1 cellular context compared by ENCODE assay signal in the genomic region with DNA sequence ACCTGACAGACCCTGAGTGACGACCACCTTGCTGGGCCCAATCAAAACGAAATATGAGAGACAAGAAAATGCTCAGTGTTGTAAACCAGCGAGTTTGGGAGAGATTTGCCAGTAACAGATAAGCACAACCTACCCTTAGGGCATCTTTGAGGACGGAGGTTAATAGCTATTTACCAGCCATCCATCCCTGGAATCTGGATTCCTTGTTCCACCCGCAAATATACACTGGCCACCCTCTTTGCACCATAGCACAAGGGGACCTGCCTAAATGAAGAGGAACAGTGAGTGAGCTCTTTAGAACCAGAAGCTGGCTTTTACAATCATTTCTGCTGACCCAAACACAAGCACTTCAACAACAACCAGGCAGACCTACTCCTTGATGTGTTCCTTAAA.
TF ChIP-seq lines count a peak whose summit lies in the region.

No MANE protein-coding gene starts in this region.

TF ChIP-seq in K562, 482 proteins besides CTCF, POLR2A, EP300 and RAD21 (continued from another document):
- 0 out of 2 replicates have a peak, but pooled peaks have one; percentile 5 for TF ChIP-seq ARID4B (CRISPR knock-in tag; IDR thresholded peaks at IDR 0.05)
- TF ChIP-seq TGIF2 (CRISPR knock-in tag; IDR thresholded peaks at IDR 0.05), result 0 out of 2 replicates have a peak, but pooled peaks have one; percentile 30
- no peak for TF ChIP-seq CHD7 (IDR thresholded peaks at IDR 0.05; ENCODE audit: low read depth, low read length)
- TF ChIP-seq ZNF224 (CRISPR knock-in tag; IDR thresholded peaks at IDR 0.05), result no peak
- no peak for TF ChIP-seq ELK1 (CRISPR knock-in tag; IDR thresholded peaks at IDR 0.05)
TF ChIP-seq in K562: peak in this region for 7.
